In the genomic region with DNA sequence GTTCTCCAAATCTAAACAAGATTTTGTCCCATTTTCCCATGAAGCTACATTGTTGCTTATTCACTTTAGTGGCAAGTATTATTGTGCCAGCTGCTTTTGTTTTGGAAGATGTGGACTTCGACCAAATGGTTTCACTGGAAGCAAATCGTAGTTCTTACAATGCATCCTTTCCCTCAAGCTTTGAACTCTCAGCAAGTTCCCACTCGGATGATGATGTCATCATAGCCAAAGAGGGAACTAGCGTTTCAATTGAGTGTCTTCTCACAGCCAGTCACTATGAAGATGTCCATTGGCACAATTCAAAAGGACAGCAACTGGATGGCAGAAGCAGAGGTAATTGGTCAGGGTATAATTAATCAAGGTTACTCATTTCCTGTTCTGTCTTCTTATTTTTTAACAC, we compare ENCODE assay signal across 15 cellular contexts.
"Had no signal": no experiment of that assay in that cellular context is flagged by ENCODE, and none has a peak within 500 bp of the region (broad histone marks: within the 10 kb centered on the region; RNA-seq: fewer than 3 reads in every experiment).

No MANE protein-coding gene starts in this region.

- FAIRE-seq: astrocyte, keratinocyte, small intestine had no signal

- ATAC-seq: esophagus mucosa; left lobe of liver; mucosa of descending colon; naive thymus-derived CD4-positive, alpha-beta T cell had no signal

- DNase-seq: activated CD4-positive, alpha-beta T cell treated with anti-CD3 and anti-CD28 coated beads, Interleukin-2, amount 50 U/mL, for 4 hours; activated CD4-positive, CD25-positive, alpha-beta regulatory T cell treated with anti-CD3 and anti-CD28 coated beads, Interleukin-2, amount 50 U/mL, for 72 hours; activated naive CD4-positive, alpha-beta T cell treated with anti-CD3 and anti-CD28 coated beads, Interleukin-2, amount 50 U/mL, for 16 hours; activated T-cell treated with anti-CD3 and anti-CD28 coated beads for 4 hours; dorsolateral prefrontal cortex; mucosa of descending colon; naive thymus-derived CD4-positive, alpha-beta T cell; small intestine; stimulated activated CD4-positive, alpha-beta T cell treated with anti-CD3 and anti-CD28 coated beads, Interleukin-4, amount 100 ng/mL, for 24 hours; stimulated activated naive CD4-positive, alpha-beta T cell; transverse colon had no signal
